In genomic region chr19:7705387-7706187, GRCh38 we compare ENCODE assay signal across 9 cellular contexts. TPM values are rescaled to one million over a fixed set of nuclear protein-coding genes. Genes with fewer than 3 reads are reported as not detected.
A peak's percentile ranks its signal among the peaks of the same experiment; 100 is the strongest.
DNase-seq lines count a peak whose midpoint lies in the region; ATAC-seq and TF ChIP-seq lines count a peak whose summit lies in the region.
"Had no signal": no experiment of that assay in that cellular context is flagged by ENCODE, and none has a peak within 500 bp of the region (broad histone marks: within the 10 kb centered on the region; RNA-seq: fewer than 3 reads in every experiment).

No MANE protein-coding gene starts in this region.

- H3K9me3 ChIP-seq in muscle layer of colon (ENCODE audit: low read length) (no peaks in the 10 kb centered on the region), suprapubic skin (no peaks in the 10 kb centered on the region), MG63 (no peaks in the 10 kb centered on the region)

- no peak overlapping the region for H3K4me3 ChIP-seq in muscle layer of colon (ENCODE audit: low read depth in 1 of 2, low read length in 2 of 2)
- no peak overlapping the region for H3K4me3 ChIP-seq in suprapubic skin
- no peak overlapping the region for H3K4me3 ChIP-seq in MG63

- no peak for TF ChIP-seq POLR2A in suprapubic skin (IDR thresholded peaks at IDR 0.05)

- H3K27me3 ChIP-seq in muscle layer of colon (ENCODE audit: control insufficient read depth in 1 of 2, insufficient read depth in 2 of 2, low read length in 2 of 2) (peaks cover 0 to 7% of the 10 kb centered on the region in 2 donors), suprapubic skin (peaks cover 16% of the 10 kb centered on the region), MG63 (peaks cover 21% of the 10 kb centered on the region)

- TF ChIP-seq EP300 in suprapubic skin (IDR thresholded peaks at IDR 0.05): no peak

- peak overlapping the region; percentile 52 for H3K27ac ChIP-seq in muscle layer of colon (ENCODE audit: low read depth, low read length)
- peak overlapping the region; percentile 28 for H3K27ac ChIP-seq in suprapubic skin

- ATAC-seq in GM19351 (IDR thresholded peaks at IDR 0.05; ENCODE audit: unreplicated experiment) (peak; percentile 56), GM21619 (IDR thresholded peaks at IDR 0.05; ENCODE audit: unreplicated experiment) (no peak)
- ATAC-seq: HCT116 had no signal

- TF ChIP-seq CTCF in suprapubic skin (IDR thresholded peaks at IDR 0.05): no peak

- no peaks in the 10 kb centered on the region for H3K36me3 ChIP-seq in muscle layer of colon (ENCODE audit: insufficient read depth, low read length)
- no peaks in the 10 kb centered on the region for H3K36me3 ChIP-seq in suprapubic skin
- no peaks in the 10 kb centered on the region for H3K36me3 ChIP-seq in MG63

- 55% methylated on average over 23 of the region's 24 CpGs for WGBS in suprapubic skin

- no peaks in the 10 kb centered on the region for H3K4me1 ChIP-seq in muscle layer of colon (ENCODE audit: insufficient read depth, low read length)
- H3K4me1 ChIP-seq in suprapubic skin: peaks cover 3% of the 10 kb centered on the region

- DNase-seq in NAMALWA (ENCODE audit: low spot score): peak; percentile 57
- peak; percentile 62 for DNase-seq in activated T-cell treated with anti-CD3 and anti-CD28 coated beads, Interleukin-2, amount 50 U/mL, for 1 hour
- DNase-seq in suprapubic skin (ENCODE audit: low spot score in 2 of 2): no peak
- DNase-seq in MG63: no peak
- DNase-seq in NCI-H146 treated with DMSO at 0.1 percent for 48 hours (lab: John Stamatoyannopoulos, UW; ENCODE audit: unreplicated experiment): no peak

- H3K9ac ChIP-seq in muscle layer of colon (ENCODE audit: low read length): no peak overlapping the region

RNA-seq across cellular contexts. Expression of gene FCER2, which starts 3.7 kb away (rescaled TPM):
- total RNA-seq in suprapubic skin: not detected
- total RNA-seq in MG63 (2014; rRNA removed; shearing (Covaris generic); ENCODE audit: low replicate concordance): not detected in 2 replicates

RNA-seq across cellular contexts. Expression of gene TRAPPC5, which starts 25.0 kb away (rescaled TPM):
- 100 to 1,000 TPM in 2 of 4 donors, 10 to 100 TPM in 2; 63.0 to 144 (median 103) TPM for total RNA-seq in suprapubic skin
- 159 and 202 TPM in 2 replicates for total RNA-seq in MG63 (2014; rRNA removed; shearing (Covaris generic); ENCODE audit: low replicate concordance)

RNA-seq across cellular contexts. Expression of gene CLEC4G, which starts 26.3 kb away (rescaled TPM):
- 1 to 10 TPM in 1 of 4 donors, under 1 TPM in 1, not detected in 2; 0.49 to 3.9 TPM for total RNA-seq in suprapubic skin
- total RNA-seq in MG63 (2014; rRNA removed; shearing (Covaris generic); ENCODE audit: low replicate concordance): not detected in 2 replicates

RNA-seq across cellular contexts. Expression of gene MCEMP1, which starts 28.7 kb away (rescaled TPM):
- total RNA-seq in suprapubic skin: 1 to 10 TPM in 1 of 4 donors, not detected in 3; 1.4 TPM
- total RNA-seq in MG63 (2014; rRNA removed; shearing (Covaris generic); ENCODE audit: low replicate concordance): not detected in 2 replicates

RNA-seq across cellular contexts. Expression of gene RETN, which starts 36.7 kb away (rescaled TPM):
- not detected for total RNA-seq in suprapubic skin
- total RNA-seq in MG63 (2014; rRNA removed; shearing (Covaris generic); ENCODE audit: low replicate concordance): not detected in 2 replicates

Comparison
In these comparisons a context has a peak if more than half of its experiments do, and no peak if none do; other contexts are left out.
1. DNase-seq: peak in NAMALWA (single experiment) and activated T-cell treated with anti-CD3 and anti-CD28 coated beads, Interleukin-2, amount 50 U/mL, for 1 hour (single experiment); none in suprapubic skin (0 of 2), MG63 (single experiment) and NCI-H146 treated with DMSO at 0.1 percent for 48 hours (single experiment).